33 cellular contexts compared by ENCODE assay signal in genomic region chr20:48471176-48471575, GRCh38.
"Had no signal": no experiment of that assay in that cellular context is flagged by ENCODE, and none has a peak within 500 bp of the region (broad histone marks: within the 10 kb centered on the region; RNA-seq: fewer than 3 reads in every experiment).

No MANE protein-coding gene starts in this region.

- H3K4me3 Mint-ChIP-seq: activated CD4-positive, alpha-beta memory T cell treated with anti-CD3 and anti-CD28 coated beads for 36 hours; activated CD4-positive, alpha-beta T cell treated with anti-CD3 and anti-CD28 coated beads for 36 hours; activated CD4-positive, alpha-beta T cell treated with anti-CD3 and anti-CD28 coated beads, Interleukin-2, amount 10 ng/mL, durations not matched to agents 24 days and 14 days; activated CD8-positive, alpha-beta memory T cell treated with anti-CD3 and anti-CD28 coated beads, Interleukin-2, amount 10 ng/mL, durations not matched to agents 7 days and 5 days; activated CD8-positive, alpha-beta T cell treated with anti-CD3 and anti-CD28 coated beads, Interleukin-2, amount 10 ng/mL, durations not matched to agents 7 days and 5 days; activated naive CD4-positive, alpha-beta T cell treated with anti-CD3 and anti-CD28 coated beads for 36 hours; activated naive CD4-positive, alpha-beta T cell treated with anti-CD3 and anti-CD28 coated beads, Interleukin-2, amount 50 U/mL, for 24 hours; activated naive CD8-positive, alpha-beta T cell treated with anti-CD3 and anti-CD28 coated beads for 36 hours; activated naive CD8-positive, alpha-beta T cell treated with anti-CD3 and anti-CD28 coated beads, Interleukin-2, amount 50 U/mL, for 24 hours; activated T-helper 1 cell treated with anti-CD3 and anti-CD28 coated beads, Interleukin-12 subunit alpha, Interleukin-12 subunit beta, Interleukin-2, Interleukin-4 antibody, amounts not matched to agents 30 ng/mL and 10 ng/mL and 1 ng/mL, durations not matched to agents 14 hours and 24 hours and 36 hours; brain; endodermal cell; T-helper 17 cell; T-helper 2 cell treated with Interferon-gamma antibody and Interleukin-4, amounts not matched to agents 5 μg/mL and 100 μg/mL, for 36 hours had no signal

- DNase-seq: activated CD4-positive, alpha-beta memory T cell treated with anti-CD3 and anti-CD28 coated beads for 36 hours; activated CD4-positive, alpha-beta T cell treated with anti-CD3 and anti-CD28 coated beads for 36 hours; activated CD4-positive, alpha-beta T cell treated with anti-CD3 and anti-CD28 coated beads, Interleukin-2, amount 10 ng/mL, durations not matched to agents 24 days and 14 days; activated CD4-positive, CD25-positive, alpha-beta regulatory T cell; activated CD4-positive, CD25-positive, alpha-beta regulatory T cell treated with anti-CD3 and anti-CD28 coated beads, Interleukin-2, amount 50 U/mL, for 72 hours; activated CD8-positive, alpha-beta memory T cell treated with anti-CD3 and anti-CD28 coated beads, Interleukin-2, amount 10 ng/mL, durations not matched to agents 7 days and 5 days; activated CD8-positive, alpha-beta memory T cell treated with anti-CD3 and anti-CD28 coated beads, Interleukin-2, amount 50 U/mL, for 4 hours; activated CD8-positive, alpha-beta T cell treated with anti-CD3 and anti-CD28 coated beads, Interleukin-2, amount 10 ng/mL, durations not matched to agents 7 days and 5 days; activated effector memory CD4-positive, alpha-beta T cell treated with anti-CD3 and anti-CD28 coated beads, Interleukin-2, amount 50 U/mL, for 16 hours; activated naive CD4-positive, alpha-beta T cell treated with anti-CD3 and anti-CD28 coated beads for 36 hours; activated naive CD8-positive, alpha-beta T cell treated with anti-CD3 and anti-CD28 coated beads for 36 hours; activated naive CD8-positive, alpha-beta T cell treated with anti-CD3 and anti-CD28 coated beads, Interleukin-2, amount 50 U/mL, for 24 hours; activated T-cell treated with anti-CD3 and anti-CD28 coated beads, Interleukin-2, amount 50 U/mL, for 1 hour; activated T-cell treated with anti-CD3 and anti-CD28 coated beads, Interleukin-2, amount 50 U/mL, for 48 hours; adrenal gland; amygdala; central memory CD4-positive, alpha-beta T cell; cerebellar nuclear complex; colonic mucosa; effector memory CD4-positive, alpha-beta T cell; endodermal cell; foreskin fibroblast; head of caudate nucleus; T-helper 17 cell; T1000 had no signal

- H3K9me3 Mint-ChIP-seq: activated CD4-positive, alpha-beta memory T cell treated with anti-CD3 and anti-CD28 coated beads for 36 hours; activated CD4-positive, alpha-beta T cell treated with anti-CD3 and anti-CD28 coated beads, Interleukin-2, amount 10 ng/mL, durations not matched to agents 24 days and 14 days; activated naive CD4-positive, alpha-beta T cell treated with anti-CD3 and anti-CD28 coated beads for 36 hours; activated naive CD4-positive, alpha-beta T cell treated with anti-CD3 and anti-CD28 coated beads, Interleukin-2, amount 50 U/mL, for 24 hours; activated naive CD8-positive, alpha-beta T cell treated with anti-CD3 and anti-CD28 coated beads for 36 hours; activated naive CD8-positive, alpha-beta T cell treated with anti-CD3 and anti-CD28 coated beads, Interleukin-2, amount 50 U/mL, for 24 hours; activated T-helper 1 cell treated with anti-CD3 and anti-CD28 coated beads, Interleukin-12 subunit alpha, Interleukin-12 subunit beta, Interleukin-2, Interleukin-4 antibody, amounts not matched to agents 30 ng/mL and 10 ng/mL and 1 ng/mL, durations not matched to agents 14 hours and 24 hours and 36 hours; activated T-helper 2 cell treated with anti-CD3 and anti-CD28 coated beads, Interferon-gamma antibody, Interleukin-2, Interleukin-4, amounts not matched to agents 10 μg/mL and 5 μg/mL and 100 μg/mL, durations not matched to agents 14 hours and 24 hours and 36 hours; T-helper 2 cell treated with Interferon-gamma antibody and Interleukin-4, amounts not matched to agents 5 μg/mL and 100 μg/mL, for 36 hours had no signal

- H3K27ac Mint-ChIP-seq: activated CD4-positive, alpha-beta memory T cell treated with anti-CD3 and anti-CD28 coated beads for 36 hours; activated CD4-positive, alpha-beta T cell treated with anti-CD3 and anti-CD28 coated beads for 36 hours; activated CD4-positive, alpha-beta T cell treated with anti-CD3 and anti-CD28 coated beads, Interleukin-2, amount 10 ng/mL, durations not matched to agents 24 days and 14 days; activated CD8-positive, alpha-beta memory T cell treated with anti-CD3 and anti-CD28 coated beads, Interleukin-2, amount 10 ng/mL, durations not matched to agents 7 days and 5 days; activated CD8-positive, alpha-beta T cell treated with anti-CD3 and anti-CD28 coated beads, Interleukin-2, amount 10 ng/mL, durations not matched to agents 7 days and 5 days; activated naive CD4-positive, alpha-beta T cell treated with anti-CD3 and anti-CD28 coated beads for 36 hours; activated naive CD4-positive, alpha-beta T cell treated with anti-CD3 and anti-CD28 coated beads, Interleukin-2, amount 50 U/mL, for 24 hours; activated naive CD8-positive, alpha-beta T cell treated with anti-CD3 and anti-CD28 coated beads for 36 hours; activated naive CD8-positive, alpha-beta T cell treated with anti-CD3 and anti-CD28 coated beads, Interleukin-2, amount 50 U/mL, for 24 hours; activated T-helper 1 cell treated with anti-CD3 and anti-CD28 coated beads, Interleukin-12 subunit alpha, Interleukin-12 subunit beta, Interleukin-2, Interleukin-4 antibody, amounts not matched to agents 30 ng/mL and 10 ng/mL and 1 ng/mL, durations not matched to agents 14 hours and 24 hours and 36 hours; activated T-helper 2 cell treated with anti-CD3 and anti-CD28 coated beads, Interferon-gamma antibody, Interleukin-2, Interleukin-4, amounts not matched to agents 10 μg/mL and 5 μg/mL and 100 μg/mL, durations not matched to agents 14 hours and 24 hours and 36 hours; brain; endodermal cell; T-helper 17 cell; T-helper 2 cell treated with Interferon-gamma antibody and Interleukin-4, amounts not matched to agents 5 μg/mL and 100 μg/mL, for 36 hours had no signal

- H3K27me3 Mint-ChIP-seq: activated CD4-positive, alpha-beta memory T cell treated with anti-CD3 and anti-CD28 coated beads for 36 hours; activated CD4-positive, alpha-beta T cell treated with anti-CD3 and anti-CD28 coated beads, Interleukin-2, amount 10 ng/mL, durations not matched to agents 24 days and 14 days had no signal

- H3K27ac ChIP-seq: adrenal gland, breast epithelium, cardiac muscle cell, colonic mucosa had no signal

- H3K36me3 ChIP-seq: adrenal gland, breast epithelium, cardiac muscle cell, colonic mucosa had no signal

- ATAC-seq: activated CD4-positive, alpha-beta T cell treated with anti-CD3 and anti-CD28 coated beads for 36 hours; activated CD8-positive, alpha-beta memory T cell treated with anti-CD3 and anti-CD28 coated beads, Interleukin-2, amount 10 ng/mL, durations not matched to agents 7 days and 5 days; activated CD8-positive, alpha-beta T cell treated with anti-CD3 and anti-CD28 coated beads, Interleukin-2, amount 10 ng/mL, durations not matched to agents 7 days and 5 days; activated naive CD8-positive, alpha-beta T cell treated with anti-CD3 and anti-CD28 coated beads, Interleukin-2, amount 50 U/mL, for 24 hours; esophagus mucosa; T-helper 17 cell had no signal

- H3K4me1 Mint-ChIP-seq: activated CD4-positive, alpha-beta T cell treated with anti-CD3 and anti-CD28 coated beads for 36 hours; activated naive CD4-positive, alpha-beta T cell treated with anti-CD3 and anti-CD28 coated beads, Interleukin-2, amount 50 U/mL, for 24 hours; activated naive CD8-positive, alpha-beta T cell treated with anti-CD3 and anti-CD28 coated beads, Interleukin-2, amount 50 U/mL, for 24 hours; endodermal cell had no signal

- H3K9me3 ChIP-seq: adrenal gland, breast epithelium, colonic mucosa had no signal

- H3K4me3 ChIP-seq: adrenal gland, breast epithelium, cardiac muscle cell, colonic mucosa had no signal

- H3K27me3 ChIP-seq: adrenal gland, colonic mucosa had no signal

- H3K4me1 ChIP-seq: adrenal gland, breast epithelium, colonic mucosa had no signal

- H3K36me3 Mint-ChIP-seq: activated CD4-positive, alpha-beta memory T cell treated with anti-CD3 and anti-CD28 coated beads for 36 hours; activated CD8-positive, alpha-beta memory T cell treated with anti-CD3 and anti-CD28 coated beads, Interleukin-2, amount 10 ng/mL, durations not matched to agents 7 days and 5 days; activated naive CD4-positive, alpha-beta T cell treated with anti-CD3 and anti-CD28 coated beads, Interleukin-2, amount 50 U/mL, for 24 hours; activated naive CD8-positive, alpha-beta T cell treated with anti-CD3 and anti-CD28 coated beads for 36 hours; brain had no signal
